In the genomic region with DNA sequence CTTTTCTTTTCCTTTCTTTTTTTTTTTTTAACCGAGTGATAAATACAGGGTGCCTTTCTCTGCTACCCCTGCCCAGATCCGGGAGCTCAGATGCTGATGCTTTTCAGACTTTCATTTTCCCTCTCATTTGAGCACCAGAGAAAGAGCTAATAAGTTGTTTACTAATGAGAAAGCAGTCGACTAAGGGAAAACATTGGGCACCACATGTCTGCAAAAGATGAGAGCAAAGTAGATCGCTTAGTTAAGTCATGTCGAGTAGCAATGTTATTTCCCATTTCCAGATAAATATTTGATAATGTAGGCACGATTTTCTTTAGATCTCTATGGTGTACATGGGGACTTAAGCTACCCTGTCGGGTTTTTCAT, we compare ENCODE assay signal across 7 cellular contexts. TPM values are rescaled to one million over a fixed set of nuclear protein-coding genes. Genes with fewer than 3 reads are reported as not detected.
DNase-seq lines count a peak whose midpoint lies in the region; ATAC-seq lines count a peak whose summit lies in the region.

No MANE protein-coding gene starts in this region.

- H3K36me3 Mint-ChIP-seq in central memory CD8-positive, alpha-beta T cell (ENCODE audit: insufficient read depth): peaks cover 26% of the 10 kb centered on the region

- H3K27ac Mint-ChIP-seq in central memory CD8-positive, alpha-beta T cell (ENCODE audit: low read depth): peak overlapping the region; percentile 97

- H3K4me1 Mint-ChIP-seq in central memory CD8-positive, alpha-beta T cell: peaks cover 25% of the 10 kb centered on the region

- no peaks in the 10 kb centered on the region for H3K9me3 Mint-ChIP-seq in central memory CD8-positive, alpha-beta T cell

- DNase-seq in M059J (ENCODE audit: low read depth) (peak; percentile 40), myocyte (ENCODE audit: low read depth) (peak; percentile 12), SKM-1 treated with dmso at 0.1 percent for 144 hours (lab: John Stamatoyannopoulos, UW; ENCODE audit: unreplicated experiment) (no peak), NCI-H774 (lab: John Stamatoyannopoulos, UW) (no peak), NCI-H524 treated with DMSO at 0.1 percent for 48 hours (lab: John Stamatoyannopoulos, UW) (no peak)
- DNase-seq in central memory CD8-positive, alpha-beta T cell (ENCODE audit: low spot score in 2 of 2): no peak

- ATAC-seq in GM18870 (IDR thresholded peaks at IDR 0.05; ENCODE audit: unreplicated experiment): peak; percentile 15
- no peak for ATAC-seq in central memory CD8-positive, alpha-beta T cell (replicated peaks; ENCODE audit: extremely low read depth, poor library complexity, severe bottlenecking)

- no peaks in the 10 kb centered on the region for H3K27me3 Mint-ChIP-seq in central memory CD8-positive, alpha-beta T cell

- peak overlapping the region; percentile 98 for H3K4me3 Mint-ChIP-seq in central memory CD8-positive, alpha-beta T cell

RNA-seq across cellular contexts. Expression of a gene that starts 1.1 kb away (rescaled TPM):
- total RNA-seq in M059J (2014; rRNA removed; shearing (Covaris generic)): 22.5 and 30.7 TPM in 2 replicates
- 22.6 and 23.9 TPM in 2 replicates for total RNA-seq in myocyte
- 7.1 TPM for polyA plus RNA-seq in myocyte (2012)

Comparison
In these comparisons a context has a peak if more than half of its experiments do, and no peak if none do; other contexts are left out.
1. DNase-seq: peak in M059J (single experiment) and myocyte (single experiment); none in central memory CD8-positive, alpha-beta T cell (0 of 2), SKM-1 treated with dmso at 0.1 percent for 144 hours (single experiment), NCI-H774 (single experiment) and NCI-H524 treated with DMSO at 0.1 percent for 48 hours (single experiment).